In genomic region chr17:6994666-6995246, GRCh38 we compare ENCODE assay signal across 24 cellular contexts. TPM values are rescaled to one million over a fixed set of nuclear protein-coding genes. Genes with fewer than 3 reads are reported as not detected.
DNase-seq lines count a peak whose midpoint lies in the region; ATAC-seq and TF ChIP-seq lines count a peak whose summit lies in the region.
"Had no signal": no experiment of that assay in that cellular context is flagged by ENCODE, and none has a peak within 500 bp of the region (broad histone marks: within the 10 kb centered on the region; RNA-seq: fewer than 3 reads in every experiment).

No MANE protein-coding gene starts in this region.

- ATAC-seq in HG03139 (IDR thresholded peaks at IDR 0.05; ENCODE audit: unreplicated experiment) (no peak), GM19463 (IDR thresholded peaks at IDR 0.05; ENCODE audit: unreplicated experiment) (no peak)
- ATAC-seq: A549; activated CD8-positive, alpha-beta T cell treated with anti-CD3 and anti-CD28 coated beads for 36 hours; activated T-cell treated with anti-CD3 and anti-CD28 coated beads, Interleukin-2, amount 50 U/mL, for 4 hours; naive thymus-derived CD8-positive, alpha-beta T cell had no signal

- H3K4me3 Mint-ChIP-seq in endodermal cell, result peak overlapping the region; percentile 62
- H3K4me3 Mint-ChIP-seq: activated B cell treated with CpG ODN at 0.5 μM for 24 hours; activated CD8-positive, alpha-beta T cell treated with anti-CD3 and anti-CD28 coated beads for 36 hours; activated naive CD4-positive, alpha-beta T cell treated with anti-CD3 and anti-CD28 coated beads, Interleukin-2, amount 10 ng/mL, durations not matched to agents 7 days and 5 days; activated T-cell treated with anti-CD3 and anti-CD28 coated beads, Interleukin-2, amount 50 U/mL, for 4 hours; naive thymus-derived CD8-positive, alpha-beta T cell had no signal

- DNase-seq in M059J (ENCODE audit: low read depth) (peak; percentile 26), endodermal cell (no peak), mesenchymal stem cell (peak; percentile 29), SW 1271 (lab: John Stamatoyannopoulos, UW) (no peak), amygdala (lab: John Stamatoyannopoulos, UW) (no peak)
- DNase-seq: activated B cell treated with CpG ODN at 0.5 μM for 24 hours; activated CD8-positive, alpha-beta T cell treated with anti-CD3 and anti-CD28 coated beads for 36 hours; activated naive CD4-positive, alpha-beta T cell treated with anti-CD3 and anti-CD28 coated beads, Interleukin-2, amount 10 ng/mL, durations not matched to agents 7 days and 5 days; activated T-cell treated with anti-CD3 and anti-CD28 coated beads, Interleukin-2, amount 50 U/mL, for 4 hours; cortex of kidney; DMS79; lower lobe of right lung; naive thymus-derived CD8-positive, alpha-beta T cell; NCI-H1092; NCI-H2107; NCI-H524 treated with DMSO at 0.1 percent for 48 hours; posterior cingulate gyrus had no signal

- H3K4me2 ChIP-seq in BLaER1, result peak overlapping the region; percentile 38; the same call in 1 of the 2 replicates
- H3K4me2 ChIP-seq in mesenchymal stem cell (ENCODE audit: low read length, poor library complexity, severe bottlenecking), result no peak overlapping the region
- H3K4me2 ChIP-seq: A549 had no signal

- H3K27ac Mint-ChIP-seq in endodermal cell, result no peak overlapping the region
- H3K27ac Mint-ChIP-seq: activated B cell treated with CpG ODN at 0.5 μM for 24 hours; activated naive CD4-positive, alpha-beta T cell treated with anti-CD3 and anti-CD28 coated beads, Interleukin-2, amount 10 ng/mL, durations not matched to agents 7 days and 5 days had no signal

- H3K14ac ChIP-seq in mesenchymal stem cell (ENCODE audit: low read length in 2 of 2), result no peak overlapping the region

- no peaks in the 10 kb centered on the region for H3K27me3 ChIP-seq in BLaER1
- H3K27me3 ChIP-seq in endodermal cell (ENCODE audit: control insufficient read depth, insufficient read depth, low read length, poor library complexity, severe bottlenecking), result peaks cover 20% of the 10 kb centered on the region
- no peaks in the 10 kb centered on the region for H3K27me3 ChIP-seq in mesenchymal stem cell (ENCODE audit: control insufficient read depth in 1 of 2, insufficient read depth in 1 of 2, low read length in 2 of 2)

- H2BK12ac ChIP-seq in mesenchymal stem cell (ENCODE audit: low read length in 2 of 2), result no peak overlapping the region

- no peaks in the 10 kb centered on the region for H3K9me3 Mint-ChIP-seq in endodermal cell
- H3K9me3 Mint-ChIP-seq: activated B cell treated with CpG ODN at 0.5 μM for 24 hours; activated CD8-positive, alpha-beta T cell treated with anti-CD3 and anti-CD28 coated beads for 36 hours; activated naive CD4-positive, alpha-beta T cell treated with anti-CD3 and anti-CD28 coated beads, Interleukin-2, amount 10 ng/mL, durations not matched to agents 7 days and 5 days; activated T-cell treated with anti-CD3 and anti-CD28 coated beads, Interleukin-2, amount 50 U/mL, for 4 hours; naive thymus-derived CD8-positive, alpha-beta T cell had no signal

- TF ChIP-seq CTCF in endodermal cell (conservative IDR thresholded peaks at IDR 0.05), result no peak

- H3K4me3 ChIP-seq in BLaER1 (no peak overlapping the region), endodermal cell (ENCODE audit: low read length) (no peak overlapping the region), mesenchymal stem cell (ENCODE audit: insufficient read depth in 1 of 2, low read depth in 1 of 2, low read length in 2 of 2) (no peak overlapping the region)
- H3K4me3 ChIP-seq: A549 had no signal

- H2AK5ac ChIP-seq in mesenchymal stem cell (ENCODE audit: low read length, severe bottlenecking), result no peak overlapping the region

- no peaks in the 10 kb centered on the region for H3K9me3 ChIP-seq in BLaER1
- H3K9me3 ChIP-seq in endodermal cell (ENCODE audit: control insufficient read depth, low read length), result no peaks in the 10 kb centered on the region
- H3K9me3 ChIP-seq in mesenchymal stem cell (ENCODE audit: control insufficient read depth, low read length), result no peaks in the 10 kb centered on the region
- H3K9me3 ChIP-seq: A549, lower lobe of right lung, thoracic aorta had no signal

- no peaks in the 10 kb centered on the region; the same call in 1 of the 2 replicates for H4K20me1 ChIP-seq in BLaER1

- WGBS in endodermal cell (ENCODE audit: insufficient coverage in 1 of 2, insufficient read length in 1 of 2), 2 experiments, result 97 to 100% methylated on average over 2 to 9 of the region's 9 CpGs
- WGBS in mesenchymal stem cell, result 76% methylated on average over 8 of the region's 9 CpGs

- no peak overlapping the region for H2BK15ac ChIP-seq in mesenchymal stem cell (ENCODE audit: low read depth, poor library complexity, severe bottlenecking)

- H2AFZ ChIP-seq in mesenchymal stem cell (ENCODE audit: low read depth, low read length), result no peak overlapping the region

- no peaks in the 10 kb centered on the region for H3K4me1 Mint-ChIP-seq in endodermal cell
- H3K4me1 Mint-ChIP-seq: activated naive CD4-positive, alpha-beta T cell treated with anti-CD3 and anti-CD28 coated beads, Interleukin-2, amount 10 ng/mL, durations not matched to agents 7 days and 5 days had no signal

- H3K36me3 ChIP-seq in BLaER1 (peaks cover 46% of the 10 kb centered on the region), endodermal cell (ENCODE audit: control insufficient read depth, insufficient read depth, low read length) (peaks cover 11% of the 10 kb centered on the region), mesenchymal stem cell (ENCODE audit: control insufficient read depth in 1 of 2, insufficient read depth in 2 of 2, low read depth in 1 of 2, low read length in 2 of 2) (peaks cover 29 to 38% of the 10 kb centered on the region in 2 experiments)

- no peak overlapping the region for H3K4ac ChIP-seq in mesenchymal stem cell (ENCODE audit: low read depth in 1 of 2, low read length in 2 of 2)

- H3K18ac ChIP-seq in mesenchymal stem cell (ENCODE audit: low read depth in 1 of 2, low read length in 2 of 2), result no peak overlapping the region

- H3K9ac ChIP-seq in BLaER1 (no peak overlapping the region), endodermal cell (ENCODE audit: extremely low read depth, low read length, poor library complexity, severe bottlenecking) (no peak overlapping the region), mesenchymal stem cell (ENCODE audit: low read length) (no peak overlapping the region)

- H4K91ac ChIP-seq in mesenchymal stem cell (ENCODE audit: low read length), result no peak overlapping the region

- H3K79me1 ChIP-seq in mesenchymal stem cell (replicated peaks; ENCODE audit: low read length, poor library complexity, severe bottlenecking), result peaks cover 3% of the 10 kb centered on the region

- H3K27ac ChIP-seq in BLaER1, result no peak overlapping the region
- H3K27ac ChIP-seq in endodermal cell (ENCODE audit: low read depth, low read length), result no peak overlapping the region
- H3K27ac ChIP-seq in mesenchymal stem cell (ENCODE audit: low read length, poor library complexity, severe bottlenecking), result no peak overlapping the region
- H3K27ac ChIP-seq: A549, epithelial cell of prostate, lower lobe of right lung, thoracic aorta had no signal

- H3K4me1 ChIP-seq in BLaER1 (peaks cover 24% of the 10 kb centered on the region), endodermal cell (ENCODE audit: control insufficient read depth, insufficient read depth, low read length) (no peaks in the 10 kb centered on the region), mesenchymal stem cell (ENCODE audit: control insufficient read depth, insufficient read depth, low read depth, low read length) (peaks cover 1% of the 10 kb centered on the region)
- H3K4me1 ChIP-seq: A549 had no signal

- peaks cover 26% of the 10 kb centered on the region for H3K36me3 Mint-ChIP-seq in endodermal cell (ENCODE audit: low read depth)

- H2BK5ac ChIP-seq in mesenchymal stem cell (ENCODE audit: low read depth, low read length, poor library complexity, severe bottlenecking), result no peak overlapping the region

- H4K8ac ChIP-seq in mesenchymal stem cell (ENCODE audit: low read length), result no peak overlapping the region

- H3K27me3 Mint-ChIP-seq in endodermal cell (ENCODE audit: insufficient read depth), result peaks cover 62% of the 10 kb centered on the region
- H3K27me3 Mint-ChIP-seq: activated B cell treated with CpG ODN at 0.5 μM for 24 hours; activated CD8-positive, alpha-beta T cell treated with anti-CD3 and anti-CD28 coated beads for 36 hours; activated naive CD4-positive, alpha-beta T cell treated with anti-CD3 and anti-CD28 coated beads, Interleukin-2, amount 10 ng/mL, durations not matched to agents 7 days and 5 days; naive thymus-derived CD8-positive, alpha-beta T cell had no signal

- no peak overlapping the region for H2BK120ac ChIP-seq in mesenchymal stem cell (ENCODE audit: low read depth, low read length)

- H3K23ac ChIP-seq in mesenchymal stem cell (ENCODE audit: low read length in 2 of 2), result no peak overlapping the region

RNA-seq across cellular contexts. Expression of gene ALOX12, which starts 1.1 kb away (rescaled TPM):
- total RNA-seq in M059J (2014; rRNA removed; shearing (Covaris generic)), result not detected in 2 replicates
- total RNA-seq in endodermal cell, result under 1 TPM; 0.46 to 0.92 TPM
- 0.18 TPM for polyA plus RNA-seq in endodermal cell (2013, experiment 1 of 2)
- polyA plus RNA-seq in endodermal cell (2013, experiment 2 of 2), result not detected
- not detected for polyA plus RNA-seq in mesenchymal stem cell (2013, experiment 1 of 2)
- polyA plus RNA-seq in mesenchymal stem cell (2013, experiment 2 of 2), result not detected
- total RNA-seq: activated B cell treated with CpG ODN at 0.5 μM for 24 hours; activated CD8-positive, alpha-beta T cell treated with anti-CD3 and anti-CD28 coated beads for 36 hours; activated T-cell treated with anti-CD3 and anti-CD28 coated beads, Interleukin-2, amount 50 U/mL, for 4 hours; naive thymus-derived CD8-positive, alpha-beta T cell; T-helper 2 cell treated with Interferon-gamma antibody and Interleukin-4, amounts not matched to agents 100 ng/mL and 5 ng/mL, for 36 hours; thoracic aorta had no signal
- polyA plus RNA-seq: A549 had no signal

RNA-seq across cellular contexts. Expression of gene RNASEK, which starts 17.7 kb away (rescaled TPM):
- total RNA-seq in M059J (2014; rRNA removed; shearing (Covaris generic)), result 262 and 391 TPM in 2 replicates
- 100 to 1,000 TPM; 233 to 277 TPM for total RNA-seq in endodermal cell
- 221 TPM for polyA plus RNA-seq in endodermal cell (2013, experiment 1 of 2)
- polyA plus RNA-seq in endodermal cell (2013, experiment 2 of 2), result 204 TPM
- 865 TPM for polyA plus RNA-seq in mesenchymal stem cell (2013, experiment 1 of 2)
- 846 TPM for polyA plus RNA-seq in mesenchymal stem cell (2013, experiment 2 of 2)

RNA-seq across cellular contexts. Expression of gene BCL6B, which starts 28.1 kb away (rescaled TPM):
- not detected in 2 replicates for total RNA-seq in M059J (2014; rRNA removed; shearing (Covaris generic))
- total RNA-seq in endodermal cell, result 1 to 10 TPM; 2.9 to 7.0 TPM
- 2.0 TPM for polyA plus RNA-seq in endodermal cell (2013, experiment 1 of 2)
- polyA plus RNA-seq in endodermal cell (2013, experiment 2 of 2), result 1.1 TPM
- 0.01 TPM for polyA plus RNA-seq in mesenchymal stem cell (2013, experiment 1 of 2)
- polyA plus RNA-seq in mesenchymal stem cell (2013, experiment 2 of 2), result 0.04 TPM
- total RNA-seq: naive thymus-derived CD8-positive, alpha-beta T cell had no signal
- polyA plus RNA-seq: naive thymus-derived CD8-positive, alpha-beta T cell had no signal

RNA-seq across cellular contexts. Expression of gene SLC16A13, which starts 41.1 kb away (rescaled TPM):
- total RNA-seq in M059J (2014; rRNA removed; shearing (Covaris generic)), result 0.30 and 0.54 TPM in 2 replicates
- 10 to 100 TPM; 18.8 to 19.9 TPM for total RNA-seq in endodermal cell
- polyA plus RNA-seq in endodermal cell (2013, experiment 1 of 2), result 4.3 TPM
- 4.3 TPM for polyA plus RNA-seq in endodermal cell (2013, experiment 2 of 2)
- polyA plus RNA-seq in mesenchymal stem cell (2013, experiment 1 of 2), result 8.4 TPM
- 8.0 TPM for polyA plus RNA-seq in mesenchymal stem cell (2013, experiment 2 of 2)

RNA-seq across cellular contexts. Expression of gene SLC16A11, which starts 49.1 kb away (rescaled TPM):
- not detected in 2 replicates for total RNA-seq in M059J (2014; rRNA removed; shearing (Covaris generic))
- total RNA-seq in endodermal cell, result under 1 TPM; 0.24 to 0.44 TPM
- polyA plus RNA-seq in endodermal cell (2013, experiment 1 of 2), result 0.43 TPM
- 0.54 TPM for polyA plus RNA-seq in endodermal cell (2013, experiment 2 of 2)
- polyA plus RNA-seq in mesenchymal stem cell (2013, experiment 1 of 2), result 0.21 TPM
- 0.30 TPM for polyA plus RNA-seq in mesenchymal stem cell (2013, experiment 2 of 2)
- polyA plus RNA-seq: A549 had no signal

Comparison
In these comparisons a context has a peak if more than half of its experiments do, and no peak if none do; other contexts are left out.
1. DNase-seq: peak in M059J (single experiment) and mesenchymal stem cell (single experiment); none in endodermal cell (single experiment), SW 1271 (0 of 2) and amygdala (0 of 56).